1 cellular context compared by ENCODE assay signal in the genomic region with DNA sequence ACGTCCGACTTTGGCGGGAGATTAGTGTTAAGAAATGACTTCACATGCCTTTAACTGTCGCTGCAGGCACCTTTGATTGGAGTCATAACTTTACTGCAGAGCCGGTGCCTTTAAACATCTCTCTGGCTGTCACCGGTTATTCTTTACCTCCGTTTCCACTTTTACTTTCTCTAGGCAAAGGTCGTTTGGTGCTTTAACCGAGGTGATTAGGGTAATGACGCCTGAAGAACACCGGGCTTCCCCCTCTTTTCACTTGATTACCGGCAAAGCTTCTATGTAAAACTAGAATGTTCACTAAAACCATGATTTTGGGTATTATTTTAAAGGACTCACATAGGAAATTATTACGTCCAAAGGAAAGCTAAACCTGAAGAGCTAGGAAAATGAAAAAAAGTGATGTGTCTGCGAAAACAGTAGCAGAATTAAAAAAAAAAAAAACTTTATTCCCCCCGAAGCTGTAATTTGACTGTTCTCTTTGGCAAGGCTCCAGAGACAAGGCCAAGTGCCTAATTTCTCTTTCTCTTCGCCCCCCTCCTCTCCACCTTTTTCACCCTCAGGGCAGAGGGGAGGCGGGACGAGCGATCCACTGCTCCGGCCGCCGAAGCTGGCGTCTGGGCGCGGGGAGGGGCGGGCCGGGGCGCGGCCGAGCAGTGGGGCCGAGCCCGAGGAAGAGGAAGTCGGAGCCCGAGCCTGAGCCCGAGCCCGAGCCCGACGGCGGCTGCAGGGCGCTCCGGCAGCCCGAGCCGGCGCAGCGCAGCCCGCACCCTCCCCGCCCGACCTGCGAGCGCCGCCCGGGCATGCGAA.
TF ChIP-seq lines count a peak whose summit lies in the region.

A gene (plus strand): TSS at position 687 of the 804 bp plus-strand sequence. CDS start 133,797 bp downstream, outside the sequence.

TF ChIP-seq in K562, 482 proteins besides CTCF, POLR2A, EP300 and RAD21 (continued from another document):
- TF ChIP-seq, protein P1, sequence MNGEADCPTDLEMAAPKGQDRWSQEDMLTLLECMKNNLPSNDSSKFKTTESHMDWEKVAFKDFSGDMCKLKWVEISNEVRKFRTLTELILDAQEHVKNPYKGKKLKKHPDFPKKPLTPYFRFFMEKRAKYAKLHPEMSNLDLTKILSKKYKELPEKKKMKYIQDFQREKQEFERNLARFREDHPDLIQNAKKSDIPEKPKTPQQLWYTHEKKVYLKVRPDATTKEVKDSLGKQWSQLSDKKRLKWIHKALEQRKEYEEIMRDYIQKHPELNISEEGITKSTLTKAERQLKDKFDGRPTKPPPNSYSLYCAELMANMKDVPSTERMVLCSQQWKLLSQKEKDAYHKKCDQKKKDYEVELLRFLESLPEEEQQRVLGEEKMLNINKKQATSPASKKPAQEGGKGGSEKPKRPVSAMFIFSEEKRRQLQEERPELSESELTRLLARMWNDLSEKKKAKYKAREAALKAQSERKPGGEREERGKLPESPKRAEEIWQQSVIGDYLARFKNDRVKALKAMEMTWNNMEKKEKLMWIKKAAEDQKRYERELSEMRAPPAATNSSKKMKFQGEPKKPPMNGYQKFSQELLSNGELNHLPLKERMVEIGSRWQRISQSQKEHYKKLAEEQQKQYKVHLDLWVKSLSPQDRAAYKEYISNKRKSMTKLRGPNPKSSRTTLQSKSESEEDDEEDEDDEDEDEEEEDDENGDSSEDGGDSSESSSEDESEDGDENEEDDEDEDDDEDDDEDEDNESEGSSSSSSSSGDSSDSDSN (IDR thresholded peaks at IDR 0.05; ENCODE audit: borderline replicate concordance in 1 of 2, low read depth in 2 of 2, low read length in 2 of 2) = peak; percentile 17 to 88; a peak in 2 of 4 replicates
- TF ChIP-seq ZNF408 (CRISPR knock-in tag; IDR thresholded peaks at IDR 0.05; ENCODE audit: low read depth) (no peak), MECOM (CRISPR knock-in tag; IDR thresholded peaks at IDR 0.05) (no peak), ZFP36 (IDR thresholded peaks at IDR 0.05; ENCODE audit: low read depth, low read length, partially characterized antibody) (no peak), RBM25 (IDR thresholded peaks at IDR 0.05; ENCODE audit: low read depth, low read length, severe bottlenecking) (peak; percentile 33), FOXK2 (conservative IDR thresholded peaks at IDR 0.05 in 1 of 2, IDR thresholded peaks at IDR 0.05 in 1 of 2; ENCODE audit: low read depth in 2 of 2) (no peak)
- TF ChIP-seq, protein P2, sequence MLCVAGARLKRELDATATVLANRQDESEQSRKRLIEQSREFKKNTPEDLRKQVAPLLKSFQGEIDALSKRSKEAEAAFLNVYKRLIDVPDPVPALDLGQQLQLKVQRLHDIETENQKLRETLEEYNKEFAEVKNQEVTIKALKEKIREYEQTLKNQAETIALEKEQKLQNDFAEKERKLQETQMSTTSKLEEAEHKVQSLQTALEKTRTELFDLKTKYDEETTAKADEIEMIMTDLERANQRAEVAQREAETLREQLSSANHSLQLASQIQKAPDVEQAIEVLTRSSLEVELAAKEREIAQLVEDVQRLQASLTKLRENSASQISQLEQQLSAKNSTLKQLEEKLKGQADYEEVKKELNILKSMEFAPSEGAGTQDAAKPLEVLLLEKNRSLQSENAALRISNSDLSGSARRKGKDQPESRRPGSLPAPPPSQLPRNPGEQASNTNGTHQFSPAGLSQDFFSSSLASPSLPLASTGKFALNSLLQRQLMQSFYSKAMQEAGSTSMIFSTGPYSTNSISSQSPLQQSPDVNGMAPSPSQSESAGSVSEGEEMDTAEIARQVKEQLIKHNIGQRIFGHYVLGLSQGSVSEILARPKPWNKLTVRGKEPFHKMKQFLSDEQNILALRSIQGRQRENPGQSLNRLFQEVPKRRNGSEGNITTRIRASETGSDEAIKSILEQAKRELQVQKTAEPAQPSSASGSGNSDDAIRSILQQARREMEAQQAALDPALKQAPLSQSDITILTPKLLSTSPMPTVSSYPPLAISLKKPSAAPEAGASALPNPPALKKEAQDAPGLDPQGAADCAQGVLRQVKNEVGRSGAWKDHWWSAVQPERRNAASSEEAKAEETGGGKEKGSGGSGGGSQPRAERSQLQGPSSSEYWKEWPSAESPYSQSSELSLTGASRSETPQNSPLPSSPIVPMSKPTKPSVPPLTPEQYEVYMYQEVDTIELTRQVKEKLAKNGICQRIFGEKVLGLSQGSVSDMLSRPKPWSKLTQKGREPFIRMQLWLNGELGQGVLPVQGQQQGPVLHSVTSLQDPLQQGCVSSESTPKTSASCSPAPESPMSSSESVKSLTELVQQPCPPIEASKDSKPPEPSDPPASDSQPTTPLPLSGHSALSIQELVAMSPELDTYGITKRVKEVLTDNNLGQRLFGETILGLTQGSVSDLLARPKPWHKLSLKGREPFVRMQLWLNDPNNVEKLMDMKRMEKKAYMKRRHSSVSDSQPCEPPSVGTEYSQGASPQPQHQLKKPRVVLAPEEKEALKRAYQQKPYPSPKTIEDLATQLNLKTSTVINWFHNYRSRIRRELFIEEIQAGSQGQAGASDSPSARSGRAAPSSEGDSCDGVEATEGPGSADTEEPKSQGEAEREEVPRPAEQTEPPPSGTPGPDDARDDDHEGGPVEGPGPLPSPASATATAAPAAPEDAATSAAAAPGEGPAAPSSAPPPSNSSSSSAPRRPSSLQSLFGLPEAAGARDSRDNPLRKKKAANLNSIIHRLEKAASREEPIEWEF (CRISPR knock-in tag; IDR thresholded peaks at IDR 0.05) = no peak
